ENCODE assay signal across 11 cellular contexts in genomic region chr6:113103618-113104390, GRCh38.
A peak's percentile ranks its signal among the peaks of the same experiment; 100 is the strongest.
DNase-seq lines count a peak whose midpoint lies in the region; ATAC-seq lines count a peak whose summit lies in the region.
"Had no signal": no experiment of that assay in that cellular context is flagged by ENCODE, and none has a peak within 500 bp of the region (broad histone marks: within the 10 kb centered on the region; RNA-seq: fewer than 3 reads in every experiment).

No MANE protein-coding gene starts in this region.

- H3K4me3 ChIP-seq in muscle layer of colon (ENCODE audit: low read depth in 1 of 2, low read length in 2 of 2): no peak overlapping the region
- H3K4me3 ChIP-seq: MG63 had no signal

- no peaks in the 10 kb centered on the region for H3K27me3 ChIP-seq in muscle layer of colon (ENCODE audit: control insufficient read depth in 1 of 2, insufficient read depth in 2 of 2, low read length in 2 of 2)
- H3K27me3 ChIP-seq: MG63 had no signal

- peak overlapping the region; percentile 52 for H3K27ac ChIP-seq in muscle layer of colon (ENCODE audit: low read depth, low read length)

- ATAC-seq in GM18873 (IDR thresholded peaks at IDR 0.05; ENCODE audit: low FRiP score, unreplicated experiment): no peak

- H3K4me1 ChIP-seq in muscle layer of colon (ENCODE audit: insufficient read depth, low read length): peaks cover 14% of the 10 kb centered on the region

- H3K36me3 ChIP-seq in muscle layer of colon (ENCODE audit: insufficient read depth, low read length): no peaks in the 10 kb centered on the region
- H3K36me3 ChIP-seq: MG63 had no signal

- H3K9me3 ChIP-seq in muscle layer of colon (ENCODE audit: low read length): no peaks in the 10 kb centered on the region
- H3K9me3 ChIP-seq: MG63 had no signal

- no peak overlapping the region for H3K9ac ChIP-seq in muscle layer of colon (ENCODE audit: low read length)

- peak; percentile 4 for DNase-seq in CD1c-positive myeloid dendritic cell (ENCODE audit: extremely low spot score)
- DNase-seq in MV-4-11 (lab: John Stamatoyannopoulos, UW): peak; percentile 41
- peak; percentile 58 for DNase-seq in dedifferentiated amniotic fluid mesenchymal stem cell (ENCODE audit: extremely low spot score)
- DNase-seq in activated CD4-positive, alpha-beta T cell treated with anti-CD3 and anti-CD28 coated beads for 4 hours: no peak
- no peak for DNase-seq in mucosa of gallbladder (ENCODE audit: low spot score)
- no peak for DNase-seq in stimulated activated CD4-positive, alpha-beta T cell treated with anti-CD3 and anti-CD28 coated beads, Interleukin-2, amount 100 ng/mL, for 48 hours
- DNase-seq: activated T-cell treated with anti-CD3 and anti-CD28 coated beads, Interleukin-2, amount 50 U/mL, for 24 hours; MG63; stimulated activated CD4-positive, alpha-beta T cell treated with anti-CD3 and anti-CD28 coated beads, Interleukin-2, amount 100 ng/mL, for 24 hours had no signal

Comparison
In these comparisons a context has a peak if more than half of its experiments do, and no peak if none do; other contexts are left out.
1. DNase-seq: peak in CD1c-positive myeloid dendritic cell (single experiment), MV-4-11 (single experiment) and dedifferentiated amniotic fluid mesenchymal stem cell (single experiment); none in activated CD4-positive, alpha-beta T cell treated with anti-CD3 and anti-CD28 coated beads for 4 hours (0 of 2), mucosa of gallbladder (single experiment) and stimulated activated CD4-positive, alpha-beta T cell treated with anti-CD3 and anti-CD28 coated beads, Interleukin-2, amount 100 ng/mL, for 48 hours (0 of 2).